ENCODE assay signal across 20 cellular contexts in genomic region chr10:30667982-30668381, GRCh38. TPM values are rescaled to one million over a fixed set of nuclear protein-coding genes. Genes with fewer than 3 reads are reported as not detected.
"Had no signal": no experiment of that assay in that cellular context is flagged by ENCODE, and none has a peak within 500 bp of the region (broad histone marks: within the 10 kb centered on the region; RNA-seq: fewer than 3 reads in every experiment).

No MANE protein-coding gene starts in this region.

RNA-seq across cellular contexts. Expression of gene LYZL2, which starts 38.4 kb away (rescaled TPM):
- total RNA-seq: cardiac muscle cell; dermis blood vessel endothelial cell; endothelial cell of umbilical vein; epithelial cell of proximal tubule; esophagus squamous epithelium; hepatocyte; kidney; liver; lung; mesothelial cell of epicardium; mucosa of descending colon; naive thymus-derived CD8-positive, alpha-beta T cell; occipital lobe; ovary; pulmonary artery endothelial cell; skeletal muscle tissue; stomach; subcutaneous adipose tissue; temporal lobe; thyroid gland had no signal
- polyA plus RNA-seq: cardiac muscle cell; endothelial cell of umbilical vein; hepatocyte; liver; lung; naive thymus-derived CD8-positive, alpha-beta T cell; ovary; stomach had no signal
